In the genomic region with DNA sequence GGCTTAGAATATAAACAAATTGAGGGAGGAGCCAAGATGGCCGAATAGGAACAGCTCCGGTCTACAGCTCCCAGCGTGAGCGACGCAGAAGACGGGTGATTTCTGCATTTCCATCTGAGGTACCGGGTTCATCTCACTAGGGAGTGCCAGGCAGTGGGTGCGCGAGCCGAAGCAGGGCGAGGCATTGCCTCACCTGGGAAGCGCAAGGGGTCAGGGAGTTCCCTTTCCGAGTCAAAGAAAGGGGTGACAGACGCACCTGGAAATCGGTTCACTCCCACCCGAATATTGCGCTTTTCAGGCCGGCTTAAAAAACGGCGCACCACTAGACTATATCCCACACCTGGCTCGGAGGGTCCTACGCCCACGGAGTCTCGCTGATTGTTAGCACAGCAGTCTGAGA, we compare ENCODE assay signal across 6 cellular contexts.
DNase-seq lines count a peak whose midpoint lies in the region; ATAC-seq, FAIRE-seq and TF ChIP-seq lines count a peak whose summit lies in the region.
"Not testable (repeated sequence)": the region's sequence is repeated elsewhere in the genome, so short reads cannot be mapped to it uniquely, and the experiment has no call there.

No MANE protein-coding gene starts in this region.

- ATAC-seq in GM23338, result not testable (repeated sequence)

- H2AFZ ChIP-seq in GM23338, result 0 out of 2 replicates have a peak overlapping the region, but pooled peaks have one; percentile 69
- not testable (repeated sequence) for H2AFZ ChIP-seq in PC-9

- POLR2A ChIA-PET in PC-9 (lab: Charles Lee; ENCODE audit: unreplicated experiment), result not testable (repeated sequence)

- FAIRE-seq in kidney (lab: Jason Lieb, UNC), result not testable (repeated sequence)

- not testable (repeated sequence) for H3K27ac ChIP-seq in GM23338 (ENCODE audit: low read depth); PC-9; kidney (ENCODE audit: low read depth in 2 of 2, low read length in 2 of 2)

- H3K27me3 Mint-ChIP-seq in GM23338 (ENCODE audit: insufficient read depth, low read depth, poor library complexity), result not testable (repeated sequence)

- H3K4me3 Mint-ChIP-seq in GM23338, result not testable (repeated sequence)

- peaks cover 15% of the 10 kb centered on the region; the same call in 1 of the 3 replicates for H3K9me3 Mint-ChIP-seq in GM23338

- H3K9ac ChIP-seq in kidney (ENCODE audit: low read length in 2 of 2), result not testable (repeated sequence)

- H3K4me1 Mint-ChIP-seq in GM23338, result not testable (repeated sequence)

- intact Hi-C loops in PC-9 (cut with micrococcal nuclease; ENCODE audit: unreplicated experiment); kidney (cut with DNase I); posterior vena cava (cut with DNase I): not testable (repeated sequence)

- not testable (repeated sequence) for H4K20me1 ChIP-seq in GM23338 (replicated peaks; ENCODE audit: insufficient read depth); PC-9 (ENCODE audit: insufficient read depth)

- not testable (repeated sequence) for TF ChIP-seq CTCF in GM23338 (conservative IDR thresholded peaks at IDR 0.05; ENCODE audit: low read depth in 2 of 2); LNCaP clone FGC (IDR thresholded peaks at IDR 0.05; ENCODE audit: control insufficient read depth, extremely low read depth, insufficient read depth); PC-9 (conservative IDR thresholded peaks at IDR 0.05); kidney (IDR thresholded peaks at IDR 0.05; ENCODE audit: borderline replicate concordance, extremely low read depth, insufficient read depth)

- H3K4me2 ChIP-seq in GM23338, result not testable (repeated sequence)
- H3K4me2 ChIP-seq in PC-9, result peak overlapping the region; percentile 34; the same call in 1 of the 2 replicates

- H3F3A ChIP-seq in GM23338 (replicated peaks; ENCODE audit: low read depth); PC-9 (ENCODE audit: insufficient read depth, low read depth): not testable (repeated sequence)

- H3K4me3 ChIP-seq in GM23338; PC-9; kidney (ENCODE audit: low read length in 2 of 2): not testable (repeated sequence)
- peak overlapping the region; percentile 28 for H3K4me3 ChIP-seq in LNCaP clone FGC (ENCODE audit: low read depth, low read length)

- H3K9me3 ChIP-seq in PC-9 (ENCODE audit: insufficient read depth, low read depth); kidney (ENCODE audit: control insufficient read depth in 1 of 2, low read length in 2 of 2): not testable (repeated sequence)

- DNase-seq in GM23338 (ENCODE audit: low spot score); LNCaP clone FGC (ENCODE audit: low read depth); PC-9: not testable (repeated sequence)
- peak; percentile 1 for DNase-seq in NCI-H748 (lab: John Stamatoyannopoulos, UW; ENCODE audit: unreplicated experiment)
- DNase-seq in kidney, result peak; percentile 48
- peak; percentile 62 for DNase-seq in posterior vena cava (ENCODE audit: low spot score)

- H3K4me1 ChIP-seq in GM23338 (ENCODE audit: insufficient read depth); PC-9 (replicated peaks; ENCODE audit: insufficient read depth); kidney (ENCODE audit: control insufficient read depth in 1 of 2, insufficient read depth in 1 of 2, low read depth in 1 of 2, low read length in 2 of 2): not testable (repeated sequence)

- H3K9me2 ChIP-seq in GM23338 (ENCODE audit: insufficient read depth); PC-9 (ENCODE audit: insufficient read depth): not testable (repeated sequence)

- H3K79me2 ChIP-seq in GM23338 (replicated peaks; ENCODE audit: insufficient read depth); PC-9 (ENCODE audit: low read depth): not testable (repeated sequence)

- CTCF ChIA-PET in PC-9 (lab: Charles Lee), result not testable (repeated sequence)

- H3K27ac Mint-ChIP-seq in GM23338, result not testable (repeated sequence)

- H3K36me3 Mint-ChIP-seq in GM23338 (ENCODE audit: low read depth), result not testable (repeated sequence)

- not testable (repeated sequence) for BruUV-seq in PC-9 (replicated peaks; lab: Mats Ljungman, UMichigan)

- not testable (repeated sequence) for H3K27me3 ChIP-seq in GM23338 (ENCODE audit: insufficient read depth); PC-9 (ENCODE audit: insufficient read depth, low read depth)

- H3K36me3 ChIP-seq in GM23338 (ENCODE audit: insufficient read depth); PC-9 (ENCODE audit: low read depth); kidney (ENCODE audit: control insufficient read depth in 1 of 2, insufficient read depth in 2 of 2, low read length in 2 of 2): not testable (repeated sequence)
